ENCODE assay signal across 2 cellular contexts in genomic region chr1:35190784-35191183, GRCh38.
TF ChIP-seq lines count a peak whose summit lies in the region.

No MANE protein-coding gene starts in this region.

TF ChIP-seq in SK-N-SH, 30 proteins besides CTCF, POLR2A, EP300 and RAD21 (continued from another document):
- TF ChIP-seq USF1 (IDR thresholded peaks at IDR 0.05; ENCODE audit: borderline replicate concordance, low read depth) (no peak), TEAD4 (IDR thresholded peaks at IDR 0.05; ENCODE audit: borderline replicate concordance, insufficient read depth) (no peak), SMC3 (IDR thresholded peaks at IDR 0.05; ENCODE audit: low read depth, low read length) (no peak), PBX3 (IDR thresholded peaks at IDR 0.05) (no peak), YY1 (IDR thresholded peaks at IDR 0.05; ENCODE audit: low read depth) (no peak), IRF3 (IDR thresholded peaks at IDR 0.05; ENCODE audit: low read depth, low read length) (no peak), GATA2 (CRISPR knock-in tag; IDR thresholded peaks at IDR 0.05) (no peak), REST (IDR thresholded peaks at IDR 0.05; ENCODE audit: low read depth, low read length) (no peak), GABPA (IDR thresholded peaks at IDR 0.05; ENCODE audit: low read depth) (no peak), EZH2phosphoT487 (IDR thresholded peaks at IDR 0.05; ENCODE audit: borderline replicate concordance, low read depth) (no peak), MXI1 (IDR thresholded peaks at IDR 0.05; ENCODE audit: low read depth, low read length) (0 out of 2 replicates have a peak, but pooled peaks have one; percentile 25), JUND (IDR thresholded peaks at IDR 0.05) (no peak), FOSL2 (IDR thresholded peaks at IDR 0.05; ENCODE audit: borderline replicate concordance, low read depth) (no peak)

TF ChIP-seq in SK-N-SH treated with all-trans-retinoic acid at 6 μM for 48 hours, 23 proteins besides CTCF, POLR2A, EP300 and RAD21 (continued from another document):
- TF ChIP-seq CSRNP3 (CRISPR knock-in tag; IDR thresholded peaks at IDR 0.05), result no peak
- TF ChIP-seq ARNTL (CRISPR knock-in tag; IDR thresholded peaks at IDR 0.05; ENCODE audit: borderline replicate concordance, low read depth), result no peak
- TF ChIP-seq ZNF70 (CRISPR knock-in tag; IDR thresholded peaks at IDR 0.05), result no peak
- TF ChIP-seq ZFP30 (CRISPR knock-in tag; IDR thresholded peaks at IDR 0.05), result no peak
- no peak for TF ChIP-seq PATZ1 (CRISPR knock-in tag; IDR thresholded peaks at IDR 0.05; ENCODE audit: borderline replicate concordance)
- TF ChIP-seq CREB5 (CRISPR knock-in tag; IDR thresholded peaks at IDR 0.05; ENCODE audit: low read depth), result no peak
- no peak for TF ChIP-seq ZFP3 (CRISPR knock-in tag; IDR thresholded peaks at IDR 0.05)
- TF ChIP-seq ZNF8 (CRISPR knock-in tag; IDR thresholded peaks at IDR 0.05), result no peak
- no peak for TF ChIP-seq ESRRG (CRISPR knock-in tag; IDR thresholded peaks at IDR 0.05)
- TF ChIP-seq CSDC2 (CRISPR knock-in tag; IDR thresholded peaks at IDR 0.05), result no peak
